ENCODE assay signal across 19 cellular contexts in genomic region chr14:79467837-79468236, GRCh38.
A peak's percentile ranks its signal among the peaks of the same experiment; 100 is the strongest.
DNase-seq lines count a peak whose midpoint lies in the region; TF ChIP-seq lines count a peak whose summit lies in the region.
"Had no signal": no experiment of that assay in that cellular context is flagged by ENCODE, and none has a peak within 500 bp of the region (broad histone marks: within the 10 kb centered on the region; RNA-seq: fewer than 3 reads in every experiment).

No MANE protein-coding gene starts in this region.

- no peak for TF ChIP-seq EP300 in stomach (IDR thresholded peaks at IDR 0.05)

- H3K4me3 Mint-ChIP-seq in nephron, result no peak overlapping the region

- H3K27me3 ChIP-seq in ascending aorta, result no peaks in the 10 kb centered on the region
- H3K27me3 ChIP-seq in stomach, result no peaks in the 10 kb centered on the region
- H3K27me3 ChIP-seq: SJCRH30 had no signal

- TF ChIP-seq CTCF in epithelial cell of esophagus (IDR thresholded peaks at IDR 0.05; ENCODE audit: insufficient read depth, low read depth, low read length, missing control alignments), result no peak
- no peak for TF ChIP-seq CTCF in nephron (IDR thresholded peaks at IDR 0.05; ENCODE audit: unreplicated experiment in 3 of 3)
- no peak for TF ChIP-seq CTCF in ascending aorta (IDR thresholded peaks at IDR 0.05)
- TF ChIP-seq CTCF in stomach (IDR thresholded peaks at IDR 0.05), result no peak

- H3K4me1 Mint-ChIP-seq in nephron, result peaks cover 18% of the 10 kb centered on the region

- H3K4me1 ChIP-seq in ascending aorta (no peaks in the 10 kb centered on the region), stomach (peaks cover 0 to 10% (median 0%) of the 10 kb centered on the region in 4 donors)
- H3K4me1 ChIP-seq: A549 had no signal

- no peak for TF ChIP-seq POLR2A in stomach (IDR thresholded peaks at IDR 0.05)

- no peaks in the 10 kb centered on the region for H3K9me3 ChIP-seq in ascending aorta
- no peaks in the 10 kb centered on the region for H3K9me3 ChIP-seq in stomach
- H3K9me3 ChIP-seq: A549, SJCRH30 had no signal

- intact Hi-C loops in ascending aorta (cut with DNase I), result no loop called here
- intact Hi-C loops in stomach (cut with DNase I; ENCODE audit: low total_unique reads), result no loop called here

- H3K9me3 Mint-ChIP-seq in nephron, result no peaks in the 10 kb centered on the region

- H3K4me3 ChIP-seq in epithelial cell of esophagus (ENCODE audit: low read length) (no peak overlapping the region), ascending aorta (no peak overlapping the region), stomach (no peak overlapping the region)
- H3K4me3 ChIP-seq: A549, SJCRH30 had no signal

- no peak overlapping the region for H3K27ac ChIP-seq in ascending aorta
- no peak overlapping the region for H3K27ac ChIP-seq in stomach
- H3K27ac ChIP-seq: A549, C4-2B, RWPE1, SJCRH30 had no signal

- DNase-seq in EH (ENCODE audit: low read depth) (peak; percentile 55), NCI-H2227 treated with DMSO at 0.1 percent for 48 hours (lab: John Stamatoyannopoulos, UW) (peak; percentile 24), epithelial cell of esophagus (ENCODE audit: low read depth) (peak; percentile 2), DMS79 treated with DMSO at 0.1 percent for 48 hours (lab: John Stamatoyannopoulos, UW) (no peak), ascending aorta (ENCODE audit: low spot score in 2 of 2) (no peak), stomach (no peak)
- DNase-seq in stimulated activated CD4-positive, alpha-beta T cell treated with anti-CD3 and anti-CD28 coated beads, Interleukin-4, amount 100 ng/mL, for 4 hours, result no peak
- DNase-seq: COR-L47, DMS153, Kasumi-1, NCI-H1105, NCI-H1694, NCI-H2107, NCI-H526 treated with DMSO at 0.1 percent for 48 hours had no signal

- no peaks in the 10 kb centered on the region for H3K27me3 Mint-ChIP-seq in nephron (ENCODE audit: low read depth)

- 40 to 68% (median 52%) methylated on average over 2 of the region's 2 CpGs for WGBS in stomach, 5 donors

- peaks cover 11% of the 10 kb centered on the region for H3K36me3 Mint-ChIP-seq in nephron (ENCODE audit: low read depth)

- H3K36me3 ChIP-seq in ascending aorta, result no peaks in the 10 kb centered on the region
- H3K36me3 ChIP-seq in stomach, result no peaks in the 10 kb centered on the region
- H3K36me3 ChIP-seq: SJCRH30 had no signal

- peak overlapping the region; percentile 7 to 32 (median 7) for H3K27ac Mint-ChIP-seq in nephron

Comparison
In these comparisons a context has a peak if more than half of its experiments do, and no peak if none do; other contexts are left out.
1. DNase-seq: peak in EH (single experiment), NCI-H2227 treated with DMSO at 0.1 percent for 48 hours (single experiment) and epithelial cell of esophagus (single experiment); none in stimulated activated CD4-positive, alpha-beta T cell treated with anti-CD3 and anti-CD28 coated beads, Interleukin-4, amount 100 ng/mL, for 4 hours (0 of 2), DMS79 treated with DMSO at 0.1 percent for 48 hours (single experiment), ascending aorta (0 of 2) and stomach (single experiment).